ENCODE assay signal across 1 cellular context in the genomic region with DNA sequence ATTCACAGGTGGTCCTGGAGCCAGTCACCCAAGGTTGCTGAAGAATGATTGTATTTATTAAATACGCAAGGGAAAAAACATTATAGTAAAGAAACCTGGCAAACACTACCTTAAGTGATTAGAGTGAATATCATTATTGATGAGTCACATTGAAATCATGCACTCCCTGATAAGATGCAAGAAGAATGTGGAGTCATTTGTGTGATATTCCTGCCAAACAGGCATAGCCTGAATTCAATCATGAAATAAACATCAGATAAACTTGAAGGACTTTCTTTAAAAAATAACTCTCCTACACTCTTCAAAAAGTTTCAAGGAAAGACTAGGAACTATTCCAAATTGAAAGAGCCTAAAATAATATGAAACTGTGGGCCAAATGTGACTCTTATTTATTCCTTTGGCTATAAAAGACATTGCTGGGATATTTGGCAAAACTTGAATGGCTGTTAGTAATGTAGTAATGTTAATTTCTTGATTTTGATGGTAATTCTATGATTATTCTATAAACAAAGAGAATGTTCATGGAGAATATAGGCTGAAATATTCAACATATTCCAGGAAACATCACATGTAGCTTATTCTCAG.
TF ChIP-seq lines count a peak whose summit lies in the region.

No MANE protein-coding gene starts in this region.

TF ChIP-seq in HepG2, 621 proteins besides CTCF, POLR2A, EP300 and RAD21 (continued from another document):
- TF ChIP-seq ZNF687 (CRISPR knock-in tag; IDR thresholded peaks at IDR 0.05) = no peak
- no peak for TF ChIP-seq SMYD3 (CRISPR knock-in tag; IDR thresholded peaks at IDR 0.05)
- no peak for TF ChIP-seq ZNF326 (CRISPR knock-in tag; IDR thresholded peaks at IDR 0.05; ENCODE audit: borderline replicate concordance)
- TF ChIP-seq ZBTB42 (CRISPR knock-in tag; IDR thresholded peaks at IDR 0.05) = no peak
- no peak for TF ChIP-seq TBX2 (CRISPR knock-in tag; IDR thresholded peaks at IDR 0.05; ENCODE audit: borderline replicate concordance)
- TF ChIP-seq ZNF879 (CRISPR knock-in tag; IDR thresholded peaks at IDR 0.05) = no peak
- no peak for TF ChIP-seq ESRRA (CRISPR knock-in tag; IDR thresholded peaks at IDR 0.05; ENCODE audit: low read depth)
- TF ChIP-seq POGZ (CRISPR knock-in tag; IDR thresholded peaks at IDR 0.05) = no peak
- no peak for TF ChIP-seq ZNF530 (CRISPR knock-in tag; IDR thresholded peaks at IDR 0.05; ENCODE audit: low read depth)
- no peak for TF ChIP-seq KDM3A (CRISPR knock-in tag; IDR thresholded peaks at IDR 0.05; ENCODE audit: low read depth)
- no peak for TF ChIP-seq DRAP1 (CRISPR knock-in tag; IDR thresholded peaks at IDR 0.05)
- TF ChIP-seq KAT2B (IDR thresholded peaks at IDR 0.05; ENCODE audit: borderline replicate concordance, low read depth, low read length) = no peak
